34 cellular contexts compared by ENCODE assay signal in the genomic region with DNA sequence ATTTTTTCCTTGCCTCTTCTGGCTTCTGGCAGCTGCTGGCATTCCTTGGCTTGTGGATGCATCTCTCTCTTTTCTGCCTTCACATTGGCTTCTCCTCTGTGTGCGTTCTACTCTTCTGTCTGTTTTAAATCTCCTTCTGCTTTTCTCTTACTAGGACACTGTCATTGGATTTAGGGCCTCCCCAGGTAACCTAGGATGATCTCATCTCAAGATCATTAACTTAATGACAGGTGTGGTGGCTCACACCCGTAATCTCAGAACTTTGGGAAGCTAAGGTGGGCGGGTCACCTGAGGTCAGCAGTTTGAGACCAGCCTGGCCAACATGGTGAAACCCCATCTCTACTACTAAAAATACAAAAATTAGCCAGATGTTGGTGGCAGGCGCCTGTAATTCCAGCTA.
"Had no signal": no experiment of that assay in that cellular context is flagged by ENCODE, and none has a peak within 500 bp of the region (broad histone marks: within the 10 kb centered on the region; RNA-seq: fewer than 3 reads in every experiment).

No MANE protein-coding gene starts in this region.

- H3K27me3 ChIP-seq: adrenal gland, ascending aorta, body of pancreas, brain microvascular endothelial cell, breast epithelium, cardiac muscle cell had no signal

- ATAC-seq: activated naive CD4-positive, alpha-beta T cell treated with anti-CD3 and anti-CD28 coated beads, Interleukin-2, amount 50 U/mL, for 72 hours; activated naive CD8-positive, alpha-beta T cell treated with anti-CD3 and anti-CD28 coated beads, Interleukin-2, amount 50 U/mL, for 24 hours; activated T-cell treated with anti-CD3 and anti-CD28 coated beads, Interleukin-2, amount 50 U/mL, for 4 hours; activated T-cell treated with anti-CD3 and anti-CD28 coated beads, Interleukin-2, amount 50 U/mL, for 72 hours; activated T-helper 17 cell treated with anti-CD3 and anti-CD28 coated beads, Interleukin-2, amount 50 U/mL, for 72 hours; body of pancreas had no signal

- H3K4me3 ChIP-seq: adrenal gland, ascending aorta, body of pancreas, breast epithelium, cardiac muscle cell had no signal

- FAIRE-seq: astrocyte, bronchial epithelial cell had no signal

- H3K9me3 ChIP-seq: adrenal gland, ascending aorta, body of pancreas, breast epithelium had no signal

- H3K4me1 ChIP-seq: adrenal gland, body of pancreas, breast epithelium had no signal

- DNase-seq: activated effector memory CD4-positive, alpha-beta T cell treated with anti-CD3 and anti-CD28 coated beads, Interleukin-2, amount 50 U/mL, for 16 hours; activated effector memory CD4-positive, alpha-beta T cell treated with Interleukin-2 at 50 U/mL for 16 hours; activated gamma-delta T cell; activated gamma-delta T cell treated with Interleukin-2 at 50 U/mL for 16 hours; activated naive CD4-positive, alpha-beta T cell; activated naive CD4-positive, alpha-beta T cell treated with anti-CD3 and anti-CD28 coated beads for 36 hours; activated naive CD4-positive, alpha-beta T cell treated with anti-CD3 and anti-CD28 coated beads, Interleukin-2, amount 10 ng/mL, durations not matched to agents 7 days and 5 days; activated naive CD4-positive, alpha-beta T cell treated with anti-CD3 and anti-CD28 coated beads, Interleukin-2, amount 50 U/mL, for 16 hours; activated naive CD4-positive, alpha-beta T cell treated with Interleukin-2 at 50 U/mL for 16 hours; activated naive CD8-positive, alpha-beta T cell treated with anti-CD3 and anti-CD28 coated beads for 36 hours; activated naive CD8-positive, alpha-beta T cell treated with anti-CD3 and anti-CD28 coated beads, Interleukin-2, amount 10 ng/mL, durations not matched to agents 7 days and 5 days; activated naive CD8-positive, alpha-beta T cell treated with anti-CD3 and anti-CD28 coated beads, Interleukin-2, amount 50 U/mL, for 24 hours; activated T-cell treated with anti-CD3 and anti-CD28 coated beads, Interleukin-2, amount 50 U/mL, for 1 hour; activated T-cell treated with anti-CD3 and anti-CD28 coated beads, Interleukin-2, amount 50 U/mL, for 24 hours; activated T-cell treated with anti-CD3 and anti-CD28 coated beads, Interleukin-2, amount 50 U/mL, for 4 hours; activated T-cell treated with anti-CD3 and anti-CD28 coated beads, Interleukin-2, amount 50 U/mL, for 48 hours; activated T-cell treated with anti-CD3 and anti-CD28 coated beads, Interleukin-2, amount 50 U/mL, for 72 hours; adrenal gland; amniotic stem cell; amygdala; anterior cingulate cortex; aorta; body of pancreas; brain microvascular endothelial cell; caudate nucleus; central memory CD4-positive, alpha-beta T cell; cerebellar nuclear complex had no signal

- H3K27ac ChIP-seq: adrenal gland, ascending aorta, body of pancreas, brain microvascular endothelial cell, breast epithelium, cardiac muscle cell had no signal

- H3K36me3 ChIP-seq: adrenal gland, ascending aorta, brain microvascular endothelial cell, breast epithelium, cardiac muscle cell had no signal
